In genomic region chrX:48648299-48648698, GRCh38 we compare ENCODE assay signal across 8 cellular contexts. TPM values are rescaled to one million over a fixed set of nuclear protein-coding genes. Genes with fewer than 3 reads are reported as not detected.
DNase-seq lines count a peak whose midpoint lies in the region; ATAC-seq and TF ChIP-seq lines count a peak whose summit lies in the region.

No MANE protein-coding gene starts in this region.

- ATAC-seq in HG02642 (IDR thresholded peaks at IDR 0.05; ENCODE audit: poor library complexity, unreplicated experiment) (no peak), HG02798 (IDR thresholded peaks at IDR 0.05; ENCODE audit: poor library complexity, unreplicated experiment) (no peak)

- TF ChIP-seq POLR2A in NB4 (IDR thresholded peaks at IDR 0.05; ENCODE audit: extremely low read depth, insufficient read length), result no peak

- peak; percentile 8 for TF ChIP-seq CTCF in NB4 (IDR thresholded peaks at IDR 0.05; ENCODE audit: low read depth, low read length)

- peak; percentile 19 for DNase-seq in GF-D8 (lab: John Stamatoyannopoulos, UW)
- peak; percentile 77 for DNase-seq in NB4 (ENCODE audit: low read depth)
- peak; percentile 32 for DNase-seq in UCSD-AML1 (lab: John Stamatoyannopoulos, UW; ENCODE audit: unreplicated experiment)
- DNase-seq in effector CD4-positive, alpha-beta T cell, result peak; percentile 11
- DNase-seq in lung microvascular endothelial cell (ENCODE audit: low read depth in 2 of 2), result peak; percentile 56 to 59
- DNase-seq in stromal cell of bone marrow (ENCODE audit: low read depth), result peak; percentile 59

- no peak overlapping the region for H3K4me3 ChIP-seq in NB4 (ENCODE audit: low read depth, low read length)

RNA-seq across cellular contexts. Expression of gene WAS, which starts 35.3 kb away (rescaled TPM):
- under 0.01 and 0.22 TPM in 2 replicates for total RNA-seq in lung microvascular endothelial cell

RNA-seq across cellular contexts. Expression of gene SUV39H1, which starts 48.2 kb away (rescaled TPM):
- total RNA-seq in lung microvascular endothelial cell, result 2.6 and 3.7 TPM in 2 replicates

RNA-seq across cellular contexts. Expression of gene WDR13, which starts 51.0 kb away (rescaled TPM):
- total RNA-seq in lung microvascular endothelial cell, result 88.7 and 90.9 TPM in 2 replicates

Comparison
In these comparisons a context has a peak if more than half of its experiments do, and no peak if none do; other contexts are left out.
1. DNase-seq: peak in every context shown above with its lines; median percentile 77 in NB4; 59 in stromal cell of bone marrow; 58 in lung microvascular endothelial cell; 32 in UCSD-AML1; 19 in GF-D8; 11 in effector CD4-positive, alpha-beta T cell.